ENCODE assay signal across 23 cellular contexts in genomic region chr15:51085764-51086163, GRCh38. TPM values are rescaled to one million over a fixed set of nuclear protein-coding genes. Genes with fewer than 3 reads are reported as not detected.
DNase-seq lines count a peak whose midpoint lies in the region; ATAC-seq and TF ChIP-seq lines count a peak whose summit lies in the region.
"Had no signal": no experiment of that assay in that cellular context is flagged by ENCODE, and none has a peak within 500 bp of the region (broad histone marks: within the 10 kb centered on the region; RNA-seq: fewer than 3 reads in every experiment).

No MANE protein-coding gene starts in this region.

- H3K27me3 ChIP-seq in fibroblast of lung (ENCODE audit: control insufficient read depth, insufficient read depth, low read length): peaks cover 7% of the 10 kb centered on the region
- H3K27me3 ChIP-seq in tibial artery: no peaks in the 10 kb centered on the region

- peak overlapping the region; percentile 11 for H3K27ac Mint-ChIP-seq in chondrocyte (ENCODE audit: unreplicated experiment)
- H3K27ac Mint-ChIP-seq: CD4-positive, alpha-beta T cell had no signal

- no peak for ATAC-seq in esophagus mucosa
- ATAC-seq: GM12878, HCT116 had no signal

- H3K9me3 Mint-ChIP-seq in chondrocyte (ENCODE audit: low read depth): no peaks in the 10 kb centered on the region
- H3K9me3 Mint-ChIP-seq: CD4-positive, alpha-beta T cell had no signal

- H3K4me3 Mint-ChIP-seq in chondrocyte (ENCODE audit: unreplicated experiment): no peak overlapping the region
- H3K4me3 Mint-ChIP-seq: CD4-positive, alpha-beta T cell had no signal

- H3K9me3 ChIP-seq in fibroblast of lung (ENCODE audit: control insufficient read depth, insufficient read depth, low read depth, low read length) (no peaks in the 10 kb centered on the region), tibial artery (no peaks in the 10 kb centered on the region)
- H3K9me3 ChIP-seq: BLaER1 had no signal

- H2AFZ ChIP-seq in fibroblast of lung (ENCODE audit: low read length): no peak overlapping the region

- peaks cover 23% of the 10 kb centered on the region for H3K4me1 Mint-ChIP-seq in chondrocyte (ENCODE audit: low read depth)

- intact Hi-C loops in tibial artery (cut with DNase I; ENCODE audit: low total_unique reads): no loop called here

- H4K20me1 ChIP-seq in fibroblast of lung (ENCODE audit: control insufficient read depth, extremely low read depth, insufficient read depth, low read length): peaks cover 1% of the 10 kb centered on the region
- H4K20me1 ChIP-seq: BLaER1 had no signal

- H3K4me1 ChIP-seq in fibroblast of lung (ENCODE audit: control insufficient read depth, extremely low read depth, insufficient read depth, low read length) (peaks cover 3% of the 10 kb centered on the region), tibial artery (peaks cover 0 to 72% (median 32%) of the 10 kb centered on the region in 4 donors)
- H3K4me1 ChIP-seq: BLaER1 had no signal

- no peak overlapping the region for H3K9ac ChIP-seq in fibroblast of lung (ENCODE audit: insufficient read depth, low read length)
- H3K9ac ChIP-seq: BLaER1, KMS-11 had no signal

- no peak overlapping the region for H3K4me2 ChIP-seq in fibroblast of lung (ENCODE audit: extremely low read depth, insufficient read depth, low read length)
- H3K4me2 ChIP-seq: BLaER1, KMS-11 had no signal

- H3K36me3 Mint-ChIP-seq in chondrocyte (ENCODE audit: low read depth): no peaks in the 10 kb centered on the region

- H3K79me2 ChIP-seq in fibroblast of lung (ENCODE audit: control insufficient read depth, insufficient read depth, low read length): no peaks in the 10 kb centered on the region

- no peaks in the 10 kb centered on the region for H3K36me3 ChIP-seq in fibroblast of lung (ENCODE audit: control insufficient read depth, insufficient read depth, low read length)
- peaks cover 0 to 6% (median 0%) of the 10 kb centered on the region in 3 donors for H3K36me3 ChIP-seq in tibial artery
- H3K36me3 ChIP-seq: BLaER1 had no signal

- no peak for TF ChIP-seq CTCF in chondrocyte (IDR thresholded peaks at IDR 0.05)
- TF ChIP-seq CTCF in fibroblast of lung (conservative IDR thresholded peaks at IDR 0.05 in 1 of 2, IDR thresholded peaks at IDR 0.05 in 1 of 2; ENCODE audit: low read depth in 1 of 2, low read length in 2 of 2): no peak
- TF ChIP-seq CTCF in tibial artery (IDR thresholded peaks at IDR 0.05): no peak

- no peak overlapping the region for H3K4me3 ChIP-seq in fibroblast of lung (replicated peaks in 1 of 4; ENCODE audit: control extremely low read depth in 1 of 4, insufficient read depth in 1 of 4, low read depth in 3 of 4, low read length in 4 of 4)
- H3K4me3 ChIP-seq in tibial artery: no peak overlapping the region
- H3K4me3 ChIP-seq: BLaER1, GM12878 had no signal

- peak; percentile 2 for DNase-seq in RKO (ENCODE audit: low spot score)
- DNase-seq in chondrocyte (ENCODE audit: low spot score): no peak
- peak; percentile 32 to 36 for DNase-seq in fibroblast of lung (ENCODE audit: low read depth in 2 of 2)
- DNase-seq in tibial artery: no peak
- no peak for DNase-seq in pons (ENCODE audit: low spot score)
- DNase-seq in activated gamma-delta T cell treated with Interleukin-2 at 50 U/mL for 16 hours: no peak
- DNase-seq: ACHN; CD4-positive, alpha-beta T cell; COR-L47; DND-41; NCI-H1105; NCI-H146; NCI-H2029 treated with DMSO at 0.1 percent for 48 hours; NCI-H2171; NCI-H345; NCI-H774; NK-92 treated with Interleukin-12 subunit alpha and Interleukin-12 subunit beta, amount 100 ng/mL, for 24 hours; SIG-M5 had no signal

- peaks cover 8% of the 10 kb centered on the region for H3K27me3 Mint-ChIP-seq in chondrocyte (ENCODE audit: low read depth)

- H3K27ac ChIP-seq in fibroblast of lung (ENCODE audit: insufficient read depth, low read length): no peak overlapping the region
- peak overlapping the region; percentile 57 to 68 for H3K27ac ChIP-seq in tibial artery
- H3K27ac ChIP-seq: BLaER1, KMS-11 had no signal

RNA-seq across cellular contexts. Expression of gene TNFAIP8L3, which starts 8.9 kb away (rescaled TPM):
- total RNA-seq in chondrocyte (4.6 to 6.1 TPM (median 5.4 TPM) in 3 replicates), fibroblast of lung (10.7 and 12.3 TPM in 2 replicates), esophagus mucosa (7.3 TPM)
- polyA plus RNA-seq in fibroblast of lung: 0.57 and 3.9 TPM in 2 replicates
- polyA plus RNA-seq in fibroblast of lung (2012): 1.3 and 8.8 TPM in 2 replicates
- 0.35 and 1.5 TPM in 2 replicates for polyA minus RNA-seq in fibroblast of lung (ENCODE audit: low replicate concordance)
- total RNA-seq: CD4-positive, alpha-beta T cell; GM12878 had no signal

Comparison
In these comparisons a context has a peak if more than half of its experiments do, and no peak if none do; other contexts are left out.
1. DNase-seq: peak in RKO (single experiment) and fibroblast of lung (2 of 2); none in chondrocyte (single experiment), tibial artery (0 of 2), pons (single experiment) and activated gamma-delta T cell treated with Interleukin-2 at 50 U/mL for 16 hours (single experiment).